ENCODE assay signal across 18 cellular contexts in genomic region chr22:19903513-19903912, GRCh38. TPM values are rescaled to one million over a fixed set of nuclear protein-coding genes. Genes with fewer than 3 reads are reported as not detected.
A peak's percentile ranks its signal among the peaks of the same experiment; 100 is the strongest.
DNase-seq lines count a peak whose midpoint lies in the region; ATAC-seq and TF ChIP-seq lines count a peak whose summit lies in the region.
"Had no signal": no experiment of that assay in that cellular context is flagged by ENCODE, and none has a peak within 500 bp of the region (broad histone marks: within the 10 kb centered on the region; RNA-seq: fewer than 3 reads in every experiment).

No MANE protein-coding gene starts in this region.

- H3K36me3 ChIP-seq in BLaER1 = peaks cover 13% of the 10 kb centered on the region; the same call in 1 of the 2 replicates
- H3K36me3 ChIP-seq in KOPT-K1 (ENCODE audit: insufficient read depth, low read length) = no peaks in the 10 kb centered on the region
- H3K36me3 ChIP-seq in endodermal cell (ENCODE audit: control insufficient read depth, insufficient read depth, low read length) = no peaks in the 10 kb centered on the region
- H3K36me3 ChIP-seq in osteoblast (ENCODE audit: insufficient read depth, low read length) = peaks cover 5% of the 10 kb centered on the region

- no peak overlapping the region for H2AFZ ChIP-seq in osteoblast (ENCODE audit: low read length)

- H3K27me3 Mint-ChIP-seq in endodermal cell (ENCODE audit: insufficient read depth) = no peaks in the 10 kb centered on the region

- TF ChIP-seq CTCF in endodermal cell (conservative IDR thresholded peaks at IDR 0.05) (no peak), osteoblast (IDR thresholded peaks at IDR 0.05; ENCODE audit: extremely low read depth, low read depth, low read length) (no peak)

- H3K4me1 ChIP-seq in BLaER1 = peaks cover 52% of the 10 kb centered on the region
- H3K4me1 ChIP-seq in endodermal cell (ENCODE audit: control insufficient read depth, insufficient read depth, low read length) = peaks cover 4% of the 10 kb centered on the region
- no peaks in the 10 kb centered on the region for H3K4me1 ChIP-seq in osteoblast (ENCODE audit: insufficient read depth, low read length)

- H3K9me3 ChIP-seq in BLaER1 = no peaks in the 10 kb centered on the region
- H3K9me3 ChIP-seq in KOPT-K1 (ENCODE audit: insufficient read depth, low read length, poor library complexity, severe bottlenecking) = no peaks in the 10 kb centered on the region
- H3K9me3 ChIP-seq in endodermal cell (ENCODE audit: control insufficient read depth, low read length) = no peaks in the 10 kb centered on the region
- H3K9me3 ChIP-seq in osteoblast (ENCODE audit: low read depth, low read length) = no peaks in the 10 kb centered on the region
- H3K9me3 ChIP-seq: Peyer's patch, SJSA1 had no signal

- 70 to 79% methylated on average over 4 to 12 of the region's 12 CpGs for WGBS in endodermal cell (ENCODE audit: insufficient coverage in 1 of 2, insufficient read length in 1 of 2), 2 experiments

- no peak for ATAC-seq in HG03460 (IDR thresholded peaks at IDR 0.05; ENCODE audit: unreplicated experiment)
- no peak for ATAC-seq in stimulated activated naive CD8-positive, alpha-beta T cell treated with anti-CD3 and anti-CD28 coated beads, Interleukin-15, Interleukin-2, amounts not matched to agents 100 U/mL and 50 U/mL, for 24 hours

- DNase-seq in endodermal cell (peak; percentile 50), osteoblast (ENCODE audit: insufficient read length, low spot score, missing footprints) (peak; percentile 17), NCI-H128 (lab: John Stamatoyannopoulos, UW; ENCODE audit: unreplicated experiment) (no peak)
- no peak for DNase-seq in stimulated activated naive CD8-positive, alpha-beta T cell treated with anti-CD3 and anti-CD28 coated beads, Interleukin-15, Interleukin-2, amounts not matched to agents 100 U/mL and 50 U/mL, for 24 hours
- no peak for DNase-seq in activated effector memory CD4-positive, alpha-beta T cell treated with anti-CD3 and anti-CD28 coated beads, Interleukin-2, amount 50 U/mL, for 16 hours
- DNase-seq: DMS79, GOT3, MM.1S, NCI-H1048, NCI-H146, NCI-H2029, NCI-H226, NCI-H510A treated with DMSO at 0.1 percent for 48 hours, Peyer's patch had no signal

- no peak overlapping the region for H3K4me3 Mint-ChIP-seq in endodermal cell

- no peak overlapping the region for H3K27ac Mint-ChIP-seq in endodermal cell

- H3K27ac ChIP-seq in BLaER1 = peak overlapping the region; percentile 52
- H3K27ac ChIP-seq in KOPT-K1 (ENCODE audit: low read depth, low read length, poor library complexity, severe bottlenecking) = peak overlapping the region; percentile 29
- no peak overlapping the region for H3K27ac ChIP-seq in endodermal cell (ENCODE audit: low read depth, low read length)
- no peak overlapping the region for H3K27ac ChIP-seq in osteoblast (ENCODE audit: low read depth, low read length)
- H3K27ac ChIP-seq: Peyer's patch, SJSA1 had no signal

- peaks cover 11% of the 10 kb centered on the region for H3K4me1 Mint-ChIP-seq in endodermal cell

- H3K79me2 ChIP-seq in osteoblast (ENCODE audit: insufficient read depth, low read length) = no peaks in the 10 kb centered on the region

- H3K9ac ChIP-seq in BLaER1 = peak overlapping the region; percentile 63; the same call in 1 of the 2 replicates
- H3K9ac ChIP-seq in endodermal cell (ENCODE audit: extremely low read depth, low read length, poor library complexity, severe bottlenecking) = no peak overlapping the region

- H3K36me3 Mint-ChIP-seq in endodermal cell (ENCODE audit: low read depth) = peaks cover 2% of the 10 kb centered on the region

- H4K20me1 ChIP-seq in BLaER1 = no peaks in the 10 kb centered on the region
- no peaks in the 10 kb centered on the region for H4K20me1 ChIP-seq in osteoblast (ENCODE audit: insufficient read depth, low read length)

- H3K9me3 Mint-ChIP-seq in endodermal cell = no peaks in the 10 kb centered on the region

- H3K4me2 ChIP-seq in BLaER1 (peak overlapping the region; percentile 82), osteoblast (ENCODE audit: insufficient read depth, low read length) (no peak overlapping the region)

- H3K27me3 ChIP-seq in BLaER1 = no peaks in the 10 kb centered on the region
- H3K27me3 ChIP-seq in endodermal cell (ENCODE audit: control insufficient read depth, insufficient read depth, low read length, poor library complexity, severe bottlenecking) = no peaks in the 10 kb centered on the region
- no peaks in the 10 kb centered on the region for H3K27me3 ChIP-seq in osteoblast (ENCODE audit: insufficient read depth, low read length)
- H3K27me3 ChIP-seq: Peyer's patch, SJSA1 had no signal

- H3K4me3 ChIP-seq in BLaER1 (no peak overlapping the region), endodermal cell (ENCODE audit: low read length) (no peak overlapping the region), osteoblast (ENCODE audit: insufficient read depth, low read length) (no peak overlapping the region)
- H3K4me3 ChIP-seq: Peyer's patch, SJSA1 had no signal

RNA-seq across cellular contexts. Expression of gene COMT, which starts 38.1 kb away (rescaled TPM):
- total RNA-seq in endodermal cell (10 to 100 TPM; 26.6 to 27.8 TPM), osteoblast (220 and 288 TPM in 2 replicates)
- polyA plus RNA-seq in endodermal cell (2013, experiment 1 of 2) = 84.5 TPM
- 77.3 TPM for polyA plus RNA-seq in endodermal cell (2013, experiment 2 of 2)

RNA-seq across cellular contexts. Expression of gene TXNRD2, which starts 38.1 kb away (rescaled TPM):
- total RNA-seq in endodermal cell = 10 to 100 TPM in 1 of 2 donors, 1 to 10 TPM in 1; 7.3 to 13.6 TPM
- 11.2 TPM for polyA plus RNA-seq in endodermal cell (2013, experiment 1 of 2)
- polyA plus RNA-seq in endodermal cell (2013, experiment 2 of 2) = 12.2 TPM
- total RNA-seq in osteoblast = 19.5 and 21.5 TPM in 2 replicates

RNA-seq across cellular contexts. Expression of gene GNB1L, which starts 48.8 kb away (rescaled TPM):
- total RNA-seq in endodermal cell (10 to 100 TPM in 1 of 2 donors, 1 to 10 TPM in 1; 9.5 to 12.2 TPM), osteoblast (4.0 and 5.6 TPM in 2 replicates)
- 10.1 TPM for polyA plus RNA-seq in endodermal cell (2013, experiment 1 of 2)
- polyA plus RNA-seq in endodermal cell (2013, experiment 2 of 2) = 7.7 TPM

RNA-seq across cellular contexts. Expression of gene RTL10, which starts 48.8 kb away (rescaled TPM):
- total RNA-seq in endodermal cell (10 to 100 TPM; 20.6 to 22.2 TPM), osteoblast (10.3 and 11.9 TPM in 2 replicates)
- polyA plus RNA-seq in endodermal cell (2013, experiment 1 of 2) = 12.4 TPM
- 12.1 TPM for polyA plus RNA-seq in endodermal cell (2013, experiment 2 of 2)

Comparison
In these comparisons a context has a peak if more than half of its experiments do, and no peak if none do; other contexts are left out.
1. H3K27ac ChIP-seq: peak in BLaER1 (single experiment) and KOPT-K1 (single experiment); none in endodermal cell (single experiment) and osteoblast (single experiment).
2. DNase-seq: peak in endodermal cell (single experiment) and osteoblast (single experiment); none in NCI-H128 (single experiment), stimulated activated naive CD8-positive, alpha-beta T cell treated with anti-CD3 and anti-CD28 coated beads, Interleukin-15, Interleukin-2, amounts not matched to agents 100 U/mL and 50 U/mL, for 24 hours (single experiment) and activated effector memory CD4-positive, alpha-beta T cell treated with anti-CD3 and anti-CD28 coated beads, Interleukin-2, amount 50 U/mL, for 16 hours (single experiment).